ENCODE assay signal across 8 cellular contexts in the genomic region with DNA sequence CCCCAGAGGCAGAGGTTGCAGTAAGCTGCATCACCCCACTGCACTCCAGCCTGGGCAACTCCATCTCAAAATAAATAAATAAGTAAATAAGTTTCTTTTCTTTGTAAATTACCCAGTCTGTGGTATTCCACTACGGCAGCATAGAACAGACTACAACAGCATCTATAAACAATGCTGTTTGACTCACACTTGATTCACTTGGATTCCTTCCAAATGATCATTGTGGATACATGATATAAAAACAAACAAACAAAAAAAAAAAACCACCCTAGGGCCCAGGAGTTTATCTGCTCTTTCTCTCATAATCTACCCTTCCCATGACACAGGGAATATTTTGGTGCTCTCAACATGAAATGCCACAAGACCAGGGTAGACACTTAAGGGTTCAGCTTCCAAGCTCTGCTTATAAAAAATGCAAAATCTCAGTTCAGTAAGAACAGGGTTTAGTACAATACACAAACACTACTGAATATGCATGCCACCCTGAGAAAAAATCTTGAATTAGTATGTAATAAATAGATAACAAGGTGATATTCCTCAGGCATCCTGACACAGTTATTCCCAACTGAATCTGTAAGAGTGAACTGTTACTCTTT.
DNase-seq lines count a peak whose midpoint lies in the region; ATAC-seq lines count a peak whose summit lies in the region.

No MANE protein-coding gene starts in this region.

- peaks cover 1% of the 10 kb centered on the region for H3K9me3 Mint-ChIP-seq in memory B cell

- peaks cover 52% of the 10 kb centered on the region for H3K4me1 Mint-ChIP-seq in memory B cell

- peak overlapping the region; percentile 62 for H3K27ac Mint-ChIP-seq in memory B cell

- H3K4me3 Mint-ChIP-seq in memory B cell = no peak overlapping the region

- DNase-seq in NCI-H146 (lab: John Stamatoyannopoulos, UW) (peak; percentile 10), NCI-H146 treated with DMSO at 0.1 percent for 48 hours (lab: John Stamatoyannopoulos, UW; ENCODE audit: unreplicated experiment) (no peak), M059J (ENCODE audit: low read depth) (peak; percentile 83), astrocyte of the hippocampus (ENCODE audit: low read depth, low spot score) (peak; percentile 41), memory B cell (ENCODE audit: low spot score in 2 of 2) (no peak), MV-4-11 (lab: John Stamatoyannopoulos, UW) (no peak), ecto neural progenitor cell (ENCODE audit: low spot score) (no peak)

- H3K36me3 Mint-ChIP-seq in memory B cell = peaks cover 17% of the 10 kb centered on the region

- H3K27me3 Mint-ChIP-seq in memory B cell = no peaks in the 10 kb centered on the region

- ATAC-seq in memory B cell (ENCODE audit: low read depth) (no peak), GM19351 (IDR thresholded peaks at IDR 0.05; ENCODE audit: unreplicated experiment) (no peak)

Comparison
In these comparisons a context has a peak if more than half of its experiments do, and no peak if none do; other contexts are left out.
1. DNase-seq: peak in NCI-H146 (single experiment), M059J (single experiment) and astrocyte of the hippocampus (single experiment); none in NCI-H146 treated with DMSO at 0.1 percent for 48 hours (single experiment), memory B cell (0 of 2), MV-4-11 (single experiment) and ecto neural progenitor cell (single experiment).